Comparison of ENCODE assay signal across 13 cellular contexts in genomic region chr4:1873776-1874175, GRCh38. TPM values are rescaled to one million over a fixed set of nuclear protein-coding genes. Genes with fewer than 3 reads are reported as not detected.
DNase-seq lines count a peak whose midpoint lies in the region; ATAC-seq, FAIRE-seq and TF ChIP-seq lines count a peak whose summit lies in the region.
"Had no signal": no experiment of that assay in that cellular context is flagged by ENCODE, and none has a peak within 500 bp of the region (broad histone marks: within the 10 kb centered on the region; RNA-seq: fewer than 3 reads in every experiment).

No MANE protein-coding gene starts in this region.

- no peaks in the 10 kb centered on the region for H3K27me3 ChIP-seq in DND-41 (ENCODE audit: insufficient read depth, low read length, poor library complexity)
- no peaks in the 10 kb centered on the region for H3K27me3 ChIP-seq in SU-DHL-6 (ENCODE audit: low read length)
- no peaks in the 10 kb centered on the region for H3K27me3 ChIP-seq in effector memory CD4-positive, alpha-beta T cell (replicated peaks; ENCODE audit: control insufficient read depth, insufficient read depth, low read length, poor library complexity, severe bottlenecking)

- WGBS in A549 (ENCODE audit: missing lambda C conversion rate) = 41% methylated on average over 3 of the region's 3 CpGs

- peaks cover 29% of the 10 kb centered on the region for H3K4me1 ChIP-seq in A549
- peaks cover 68% of the 10 kb centered on the region for H3K4me1 ChIP-seq in DND-41 (ENCODE audit: insufficient read depth, low read length)
- peaks cover 18% of the 10 kb centered on the region for H3K4me1 ChIP-seq in effector memory CD4-positive, alpha-beta T cell (ENCODE audit: control insufficient read depth, insufficient read depth, low read length, poor library complexity, severe bottlenecking)

- H3K4me2 ChIP-seq in A549 (peak overlapping the region; percentile 92), DND-41 (ENCODE audit: insufficient read depth, low read length) (peak overlapping the region; percentile 81), SU-DHL-6 (ENCODE audit: low read depth, low read length, poor library complexity, severe bottlenecking) (peak overlapping the region; percentile 73)

- H3K79me2 ChIP-seq in DND-41 (ENCODE audit: insufficient read depth, low read length) = peaks cover 84% of the 10 kb centered on the region
- H3K79me2 ChIP-seq in SU-DHL-6 (ENCODE audit: insufficient read depth, low read length) = peaks cover 71% of the 10 kb centered on the region

- ATAC-seq in A549 (no peak), DND-41 (ENCODE audit: insufficient read depth, low read depth) (no peak)

- H3K9ac ChIP-seq in DND-41 (ENCODE audit: low read depth, low read length) = peak overlapping the region; percentile 99
- peak overlapping the region; percentile 100 for H3K9ac ChIP-seq in SU-DHL-6 (ENCODE audit: low read length)

- no peaks in the 10 kb centered on the region for H3K9me2 ChIP-seq in SU-DHL-6 (replicated peaks; ENCODE audit: insufficient read depth, low read length)

- H4K20me1 ChIP-seq in DND-41 (ENCODE audit: insufficient read depth, low read length) (peaks cover 62% of the 10 kb centered on the region), SU-DHL-6 (ENCODE audit: low read depth, low read length) (peaks cover 7% of the 10 kb centered on the region; the same call in 1 of the 2 replicates)

- FAIRE-seq in A549 (lab: Jason Lieb, UNC) = no peak

- CTCF ChIA-PET in A549 (lab: Yijun Ruan, JAX) = interaction anchor here (0.8 to 2.0 kb wide), 6 partner anchors 9 to 144 kb away, joined by 3 to 6 read pairs (median 4); no protein-coding TSS in a partner anchor

- peaks cover 35% of the 10 kb centered on the region for H3K36me3 ChIP-seq in DND-41 (ENCODE audit: insufficient read depth, low read length)
- no peaks in the 10 kb centered on the region for H3K36me3 ChIP-seq in SU-DHL-6 (ENCODE audit: low read length)
- no peaks in the 10 kb centered on the region for H3K36me3 ChIP-seq in effector memory CD4-positive, alpha-beta T cell (ENCODE audit: control insufficient read depth, insufficient read depth, low read length)

- TF ChIP-seq EP300 in A549 (IDR thresholded peaks at IDR 0.05) = no peak

- peaks cover 9% of the 10 kb centered on the region; the same call in 1 of the 2 replicates for H3F3A ChIP-seq in SU-DHL-6 (ENCODE audit: insufficient read depth)

- TF ChIP-seq RAD21 in A549 (conservative IDR thresholded peaks at IDR 0.05 in 1 of 2, IDR thresholded peaks at IDR 0.05 in 1 of 2) = no peak

- TF ChIP-seq CTCF in A549 (IDR thresholded peaks at IDR 0.05) = no peak
- no peak for TF ChIP-seq CTCF in DND-41 (IDR thresholded peaks at IDR 0.05; ENCODE audit: borderline replicate concordance, extremely low read depth, low read length, poor library complexity, severe bottlenecking)
- TF ChIP-seq CTCF in SU-DHL-6 (IDR thresholded peaks at IDR 0.05; ENCODE audit: insufficient read depth, low read length, poor library complexity, severe bottlenecking) = no peak

- H3K4me3 ChIP-seq in A549 (no peak overlapping the region), DND-41 (ENCODE audit: low read depth in 1 of 2, low read length in 2 of 2) (peak overlapping the region; percentile 87 to 90; a peak in 2 of 4 replicates), SU-DHL-6 (ENCODE audit: insufficient read depth, low read length, poor library complexity, severe bottlenecking) (no peak overlapping the region)
- H3K4me3 ChIP-seq in effector memory CD4-positive, alpha-beta T cell (ENCODE audit: insufficient read depth, low read depth, low read length, poor library complexity, severe bottlenecking) = no peak overlapping the region
- H3K4me3 ChIP-seq: skin epidermis had no signal

- H3K27ac ChIP-seq in A549 = peak overlapping the region in 1 of 2 experiments; percentile 100; a peak in 1 of 6 replicates
- H3K27ac ChIP-seq in DND-41 (ENCODE audit: low read length) = peak overlapping the region; percentile 89
- H3K27ac ChIP-seq in SU-DHL-6 (ENCODE audit: low read depth, low read length) = peak overlapping the region; percentile 94; the same call in 1 of the 2 replicates
- no peak overlapping the region for H3K27ac ChIP-seq in effector memory CD4-positive, alpha-beta T cell (ENCODE audit: insufficient read depth, low read length, poor library complexity, severe bottlenecking)

- POLR2A ChIA-PET in A549 (lab: Yijun Ruan, JAX) = no interaction called here

- no peak overlapping the region for H2AFZ ChIP-seq in DND-41 (ENCODE audit: low read depth, low read length)
- no peak overlapping the region for H2AFZ ChIP-seq in SU-DHL-6 (ENCODE audit: low read depth, low read length, severe bottlenecking)

- no peaks in the 10 kb centered on the region for H3K9me3 ChIP-seq in A549
- H3K9me3 ChIP-seq in DND-41 (ENCODE audit: insufficient read depth, low read length, severe bottlenecking) = no peaks in the 10 kb centered on the region
- no peaks in the 10 kb centered on the region for H3K9me3 ChIP-seq in SU-DHL-6 (ENCODE audit: insufficient read depth, low read length)
- no peaks in the 10 kb centered on the region for H3K9me3 ChIP-seq in effector memory CD4-positive, alpha-beta T cell (ENCODE audit: control insufficient read depth, low read length)

- DNase-seq in A549 (ENCODE audit: low read depth in 1 of 2, low spot score in 1 of 2) (no peak), DND-41 (no peak), glomerular visceral epithelial cell (ENCODE audit: extremely low spot score) (peak; percentile 57), middle frontal gyrus (ENCODE audit: extremely low spot score, low spot score) (no peak), NCI-H82 (lab: John Stamatoyannopoulos, UW) (no peak), NCI-H1930 (lab: John Stamatoyannopoulos, UW) (no peak)
- no peak for DNase-seq in effector memory CD4-positive, alpha-beta T cell
- DNase-seq: caudate nucleus; foreskin melanocyte; NCI-H1105 treated with DMSO at 0.1 percent for 48 hours; stimulated activated CD8-positive, alpha-beta memory T cell treated with anti-CD3 and anti-CD28 coated beads, Interleukin-4, amount 100 ng/mL, for 48 hours had no signal

- TF ChIP-seq POLR2A in A549 (IDR thresholded peaks at IDR 0.05; ENCODE audit: low read length) = no peak

TF ChIP-seq in A549, 52 proteins besides CTCF, POLR2A, EP300 and RAD21:
- TF ChIP-seq SMC3 (IDR thresholded peaks at IDR 0.05) (no peak), RARB (CRISPR knock-in tag; IDR thresholded peaks at IDR 0.05) (no peak), REST (IDR thresholded peaks at IDR 0.05) (no peak), HDAC2 (IDR thresholded peaks at IDR 0.05) (no peak), FOXS1 (CRISPR knock-in tag; IDR thresholded peaks at IDR 0.05) (no peak), CHD4 (IDR thresholded peaks at IDR 0.05; ENCODE audit: borderline replicate concordance) (no peak), RFX5 (IDR thresholded peaks at IDR 0.05) (no peak), RNF2 (IDR thresholded peaks at IDR 0.05; ENCODE audit: borderline replicate concordance, low read depth) (no peak), ZC3H11A (IDR thresholded peaks at IDR 0.05) (no peak), CEBPB (IDR thresholded peaks at IDR 0.05) (no peak)
- TF ChIP-seq, protein P1, sequence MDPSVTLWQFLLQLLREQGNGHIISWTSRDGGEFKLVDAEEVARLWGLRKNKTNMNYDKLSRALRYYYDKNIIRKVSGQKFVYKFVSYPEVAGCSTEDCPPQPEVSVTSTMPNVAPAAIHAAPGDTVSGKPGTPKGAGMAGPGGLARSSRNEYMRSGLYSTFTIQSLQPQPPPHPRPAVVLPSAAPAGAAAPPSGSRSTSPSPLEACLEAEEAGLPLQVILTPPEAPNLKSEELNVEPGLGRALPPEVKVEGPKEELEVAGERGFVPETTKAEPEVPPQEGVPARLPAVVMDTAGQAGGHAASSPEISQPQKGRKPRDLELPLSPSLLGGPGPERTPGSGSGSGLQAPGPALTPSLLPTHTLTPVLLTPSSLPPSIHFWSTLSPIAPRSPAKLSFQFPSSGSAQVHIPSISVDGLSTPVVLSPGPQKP (IDR thresholded peaks at IDR 0.05; ENCODE audit: low read depth, low read length) = no peak

RNA-seq across cellular contexts. Expression of gene NSD2, which starts 2.6 kb away (rescaled TPM):
- 49.3 and 52.6 TPM in 2 replicates for polyA plus RNA-seq in A549 (2011; rRNA removed)
- polyA plus RNA-seq in A549 (2012; cell fraction: cytosol; rRNA removed) = 33.5 and 40.4 TPM in 2 replicates
- 80.4 and 85.8 TPM in 2 replicates for polyA plus RNA-seq in A549 (2012; cell fraction: nucleus; rRNA removed)
- polyA plus RNA-seq in A549 (2017; fragmentation: RNase III; extraction: RNeasy Plus Mini Kit Qiagen cat#74134 plus additional on column Dnase treatment) = 43.8 to 47.7 TPM (median 44.5 TPM) in 3 replicates
- 74.4 and 88.7 TPM in 2 replicates for polyA minus RNA-seq in A549 (2011; rRNA and poly(A)+ RNA removed)

RNA-seq across cellular contexts. Expression of gene LETM1, which starts 17.8 kb away (rescaled TPM):
- 18.6 and 20.2 TPM in 2 replicates for polyA plus RNA-seq in A549 (2011; rRNA removed)
- polyA plus RNA-seq in A549 (2012; cell fraction: cytosol; rRNA removed) = 24.7 and 30.2 TPM in 2 replicates
- 85.4 and 112 TPM in 2 replicates for polyA plus RNA-seq in A549 (2012; cell fraction: nucleus; rRNA removed)
- polyA plus RNA-seq in A549 (2017; fragmentation: RNase III; extraction: RNeasy Plus Mini Kit Qiagen cat#74134 plus additional on column Dnase treatment) = 29.6 to 29.9 TPM (median 29.6 TPM) in 3 replicates
- polyA minus RNA-seq in A549 (2011; rRNA and poly(A)+ RNA removed) = 36.4 and 57.7 TPM in 2 replicates

Comparison
In these comparisons a context has a peak if more than half of its experiments do, and no peak if none do; other contexts are left out.
1. H3K4me3 ChIP-seq: peak in DND-41 (2 of 2); none in A549 (single experiment), SU-DHL-6 (single experiment) and effector memory CD4-positive, alpha-beta T cell (single experiment).
2. Peak in every context shown above with its lines, with median percentiles within 50 percentile points of each other: H3K4me2 ChIP-seq.